8 cellular contexts compared by ENCODE assay signal in genomic region chr2:60530660-60531276, GRCh38. TPM values are rescaled to one million over a fixed set of nuclear protein-coding genes. Genes with fewer than 3 reads are reported as not detected.
DNase-seq lines count a peak whose midpoint lies in the region; ATAC-seq and TF ChIP-seq lines count a peak whose summit lies in the region.

No MANE protein-coding gene starts in this region.

- peaks cover 62% of the 10 kb centered on the region for H3K4me1 ChIP-seq in muscle layer of colon (ENCODE audit: insufficient read depth, low read length)

- no peaks in the 10 kb centered on the region for H3K9me3 Mint-ChIP-seq in activated CD4-positive, alpha-beta T cell treated with anti-CD3 and anti-CD28 coated beads for 36 hours (ENCODE audit: low read depth)

- intact Hi-C loops in activated CD4-positive, alpha-beta T cell treated with anti-CD3 and anti-CD28 coated beads for 36 hours (cut with DNase I, micrococcal nuclease): no loop called here

- H3K36me3 ChIP-seq in muscle layer of colon (ENCODE audit: insufficient read depth, low read length): no peaks in the 10 kb centered on the region

- no peaks in the 10 kb centered on the region for H3K36me3 Mint-ChIP-seq in activated CD4-positive, alpha-beta T cell treated with anti-CD3 and anti-CD28 coated beads for 36 hours (ENCODE audit: low read depth)

- peaks cover 18% of the 10 kb centered on the region for H3K4me1 Mint-ChIP-seq in activated CD4-positive, alpha-beta T cell treated with anti-CD3 and anti-CD28 coated beads for 36 hours

- POLR2A ChIA-PET in GM10248 (lab: Yijun Ruan, JAX): interaction anchor here (0.6 kb wide), 1 partner anchor 227 kb away, joined by 3 read pairs; no protein-coding TSS in a partner anchor
- POLR2A ChIA-PET in activated CD4-positive, alpha-beta T cell treated with anti-CD3 and anti-CD28 coated beads for 36 hours (lab: Charles Lee): no interaction called here

- H3K27me3 Mint-ChIP-seq in activated CD4-positive, alpha-beta T cell treated with anti-CD3 and anti-CD28 coated beads for 36 hours: peaks cover 33% of the 10 kb centered on the region

- peak overlapping the region in 1 of 2 donors; percentile 51 for H3K4me3 ChIP-seq in muscle layer of colon (ENCODE audit: low read depth in 1 of 2, low read length in 2 of 2)

- ATAC-seq in HG02840 (IDR thresholded peaks at IDR 0.05; ENCODE audit: low FRiP score, unreplicated experiment): peak; percentile 57
- ATAC-seq in activated CD4-positive, alpha-beta T cell treated with anti-CD3 and anti-CD28 coated beads for 36 hours: no peak

- no peak overlapping the region for H3K4me3 Mint-ChIP-seq in activated CD4-positive, alpha-beta T cell treated with anti-CD3 and anti-CD28 coated beads for 36 hours

- peak; percentile 59 for DNase-seq in GM10248 (ENCODE audit: extremely low spot score)
- DNase-seq in NCI-H1694 (lab: John Stamatoyannopoulos, UW): peak; percentile 75
- DNase-seq in amniotic epithelial cell (ENCODE audit: low read depth): peak; percentile 42
- DNase-seq in activated T-cell treated with anti-CD3 and anti-CD28 coated beads for 4 hours: no peak
- DNase-seq in dedifferentiated amniotic fluid mesenchymal stem cell (ENCODE audit: extremely low spot score): no peak
- no peak for DNase-seq in activated CD4-positive, alpha-beta T cell treated with anti-CD3 and anti-CD28 coated beads for 36 hours

- peak overlapping the region; percentile 58 for H3K27ac ChIP-seq in muscle layer of colon (ENCODE audit: low read depth, low read length)

- H3K27ac Mint-ChIP-seq in activated CD4-positive, alpha-beta T cell treated with anti-CD3 and anti-CD28 coated beads for 36 hours: no peak overlapping the region

- peak overlapping the region; percentile 13 for H3K9ac ChIP-seq in muscle layer of colon (ENCODE audit: low read length)

- no peaks in the 10 kb centered on the region for H3K27me3 ChIP-seq in muscle layer of colon (ENCODE audit: control insufficient read depth in 1 of 2, insufficient read depth in 2 of 2, low read length in 2 of 2)

- no peak for TF ChIP-seq CTCF in GM10248 (IDR thresholded peaks at IDR 0.05; ENCODE audit: control extremely low read depth, extremely low read depth, low read depth, missing control alignments)

- H3K9me3 ChIP-seq in muscle layer of colon (ENCODE audit: low read length): no peaks in the 10 kb centered on the region

- CTCF ChIA-PET in GM10248 (lab: Yijun Ruan, JAX): interaction anchor here (1.2 to 3.6 kb wide), 4 partner anchors 10 to 45 kb away, joined by 4 to 15 read pairs (median 9); no protein-coding TSS in a partner anchor
- CTCF ChIA-PET in activated CD4-positive, alpha-beta T cell treated with anti-CD3 and anti-CD28 coated beads for 36 hours (lab: Charles Lee): interaction anchor here (0.6 to 0.9 kb wide), 2 partner anchors 9 to 27 kb away, joined by 3 read pairs; no protein-coding TSS in a partner anchor

RNA-seq across cellular contexts. Expression of gene BCL11A, which starts 22.7 kb away (rescaled TPM):
- under 1 TPM; 0.57 to 0.98 TPM for total RNA-seq in activated CD4-positive, alpha-beta T cell treated with anti-CD3 and anti-CD28 coated beads for 36 hours

Comparison
In these comparisons a context has a peak if more than half of its experiments do, and no peak if none do; other contexts are left out.
1. DNase-seq: peak in GM10248 (single experiment), NCI-H1694 (single experiment) and amniotic epithelial cell (single experiment); none in activated T-cell treated with anti-CD3 and anti-CD28 coated beads for 4 hours (single experiment), dedifferentiated amniotic fluid mesenchymal stem cell (single experiment) and activated CD4-positive, alpha-beta T cell treated with anti-CD3 and anti-CD28 coated beads for 36 hours (single experiment).